15 cellular contexts compared by ENCODE assay signal in genomic region chr4:82886145-82886942, GRCh38. TPM values are rescaled to one million over a fixed set of nuclear protein-coding genes. Genes with fewer than 3 reads are reported as not detected.
DNase-seq lines count a peak whose midpoint lies in the region; ATAC-seq and TF ChIP-seq lines count a peak whose summit lies in the region.
"Had no signal": no experiment of that assay in that cellular context is flagged by ENCODE, and none has a peak within 500 bp of the region (broad histone marks: within the 10 kb centered on the region; RNA-seq: fewer than 3 reads in every experiment).

No MANE protein-coding gene starts in this region.

- H3K4me1 ChIP-seq in left ventricle myocardium inferior (peaks cover 70% of the 10 kb centered on the region), mammary epithelial cell (ENCODE audit: insufficient read depth, low read length) (peaks cover 27% of the 10 kb centered on the region), vagina (peaks cover 57% of the 10 kb centered on the region)

- TF ChIP-seq CTCF in left ventricle myocardium inferior (IDR thresholded peaks at IDR 0.05; ENCODE audit: borderline replicate concordance) (no peak), mammary epithelial cell (conservative IDR thresholded peaks at IDR 0.05 in 1 of 2, IDR thresholded peaks at IDR 0.05 in 1 of 2; ENCODE audit: extremely low read depth in 1 of 2, insufficient read depth in 1 of 2, low read depth in 1 of 2, low read length in 2 of 2) (no peak), vagina (IDR thresholded peaks at IDR 0.05) (no peak)

- peak overlapping the region; percentile 21 for H3K9ac ChIP-seq in mammary epithelial cell (ENCODE audit: insufficient read depth, low read length)

- dilution Hi-C loops in mammary epithelial cell (cut with HindIII; ENCODE audit: low sequenced_read_pairs): no loop called here

- peaks cover 96% of the 10 kb centered on the region for H3K79me2 ChIP-seq in mammary epithelial cell (ENCODE audit: insufficient read depth, low read length)

- CTCF ChIA-PET in mammary epithelial cell (lab: Charles Lee; ENCODE audit: low non-redundant PET): no interaction called here

- TF ChIP-seq POLR2A in vagina (IDR thresholded peaks at IDR 0.05) (no peak), erythroblast (IDR thresholded peaks at IDR 0.05; ENCODE audit: low read length) (no peak)

- H3K36me3 ChIP-seq in left ventricle myocardium inferior (peaks cover 3% of the 10 kb centered on the region), mammary epithelial cell (ENCODE audit: insufficient read depth, low read length) (peaks cover 7% of the 10 kb centered on the region), vagina (no peaks in the 10 kb centered on the region)

- H3K9me3 ChIP-seq in left ventricle myocardium inferior (replicated peaks): no peaks in the 10 kb centered on the region
- no peaks in the 10 kb centered on the region for H3K9me3 ChIP-seq in mammary epithelial cell (replicated peaks; ENCODE audit: insufficient read depth, low read length)
- no peaks in the 10 kb centered on the region for H3K9me3 ChIP-seq in vagina

- H2AFZ ChIP-seq in mammary epithelial cell (ENCODE audit: low read depth, low read length): no peak overlapping the region

- H3K27ac ChIP-seq in left ventricle myocardium inferior (replicated peaks) (peak overlapping the region; percentile 39), mammary epithelial cell (ENCODE audit: insufficient read depth, low read depth, low read length) (peak overlapping the region; percentile 91), vagina (peak overlapping the region; percentile 35)

- no peak for ATAC-seq in left cardiac atrium
- ATAC-seq in left lobe of liver: peak; percentile 26
- no peak for ATAC-seq in GM18502 (IDR thresholded peaks at IDR 0.05; ENCODE audit: poor library complexity, unreplicated experiment)

- H3K27me3 ChIP-seq in left ventricle myocardium inferior (ENCODE audit: low read depth) (no peaks in the 10 kb centered on the region), mammary epithelial cell (ENCODE audit: insufficient read depth, low read length) (no peaks in the 10 kb centered on the region), vagina (no peaks in the 10 kb centered on the region)

- in situ Hi-C loops in mammary epithelial cell (cut with MboI; ENCODE audit: low sequenced_read_pairs in 2 of 2): no loop called here

- peak overlapping the region; percentile 4 for H3K4me3 ChIP-seq in left ventricle myocardium inferior
- H3K4me3 ChIP-seq in mammary epithelial cell (replicated peaks in 1 of 3; ENCODE audit: insufficient read depth in 1 of 3, low read depth in 2 of 3, low read length in 3 of 3): peak overlapping the region; percentile 13 to 54 (median 27)
- no peak overlapping the region for H3K4me3 ChIP-seq in vagina

- no peak for DNase-seq in left ventricle myocardium inferior
- DNase-seq in left cardiac atrium: no peak
- DNase-seq in mammary epithelial cell: peak; percentile 66
- no peak for DNase-seq in left lobe of liver (ENCODE audit: low spot score)
- DNase-seq in vagina (ENCODE audit: extremely low spot score in 2 of 2): no peak
- no peak for DNase-seq in erythroblast (lab: John Stamatoyannopoulos, UW)
- no peak for DNase-seq in activated CD8-positive, alpha-beta memory T cell treated with anti-CD3 and anti-CD28 coated beads, Interleukin-2, amount 50 U/mL, for 4 hours
- DNase-seq: activated CD8-positive, alpha-beta memory T cell treated with anti-CD3 and anti-CD28 coated beads for 24 hours; activated naive CD4-positive, alpha-beta T cell treated with Interleukin-2 at 50 U/mL for 16 hours; central memory CD4-positive, alpha-beta T cell; NCI-H345; posterior cingulate gyrus; RPMI8226; stimulated activated CD4-positive, alpha-beta T cell treated with anti-CD3 and anti-CD28 coated beads, Interleukin-2, amount 100 ng/mL, for 24 hours had no signal

- no TSS peak for BruUV-seq in mammary epithelial cell (replicated peaks; lab: Mats Ljungman, UMichigan)

- H3K4me2 ChIP-seq in mammary epithelial cell (ENCODE audit: insufficient read depth, low read depth, low read length): peak overlapping the region; percentile 89

- H4K20me1 ChIP-seq in mammary epithelial cell (ENCODE audit: insufficient read depth, low read length): no peaks in the 10 kb centered on the region

- intact Hi-C loops in left ventricle myocardium inferior (cut with micrococcal nuclease) (loop anchor here (10.0 kb wide), 1 partner anchor 52 kb away; no protein-coding TSS in a partner anchor), left cardiac atrium (cut with DNase I) (no loop called here), mammary epithelial cell (cut with micrococcal nuclease) (no loop called here), vagina (cut with DNase I) (no loop called here)

- 67% methylated on average over 5 of the region's 5 CpGs for WGBS in mammary epithelial cell (ENCODE audit: low coverage, missing lambda C conversion rate)

RNA-seq across cellular contexts. Expression of gene SEC31A, which starts 4.6 kb away (rescaled TPM):
- total RNA-seq in left ventricle myocardium inferior (115 TPM), left cardiac atrium (100 to 1,000 TPM; 115 to 148 TPM), mammary epithelial cell (100 to 1,000 TPM; 204 to 225 TPM), left lobe of liver (108 TPM), vagina (133 TPM)
- 149 TPM for polyA plus RNA-seq in mammary epithelial cell
- 157 TPM for polyA minus RNA-seq in mammary epithelial cell

RNA-seq across cellular contexts. Expression of gene THAP9, which starts 14.2 kb away (rescaled TPM):
- 5.6 TPM for total RNA-seq in left ventricle myocardium inferior
- 1 to 10 TPM; 2.9 to 3.7 TPM for total RNA-seq in left cardiac atrium
- total RNA-seq in mammary epithelial cell: 1 to 10 TPM; 2.8 to 3.0 TPM
- polyA plus RNA-seq in mammary epithelial cell: 1.6 TPM
- polyA minus RNA-seq in mammary epithelial cell: not detected
- 2.6 TPM for total RNA-seq in left lobe of liver
- 4.2 TPM for total RNA-seq in vagina

Comparison
In these comparisons a context has a peak if more than half of its experiments do, and no peak if none do; other contexts are left out.
1. H3K27ac ChIP-seq: peak in every context shown above with its lines; median percentile 91 in mammary epithelial cell; 39 in left ventricle myocardium inferior; 35 in vagina.
2. H3K4me3 ChIP-seq: peak in left ventricle myocardium inferior (single experiment) and mammary epithelial cell (3 of 3); none in vagina (0 of 2).